Comparison of ENCODE assay signal across 9 cellular contexts in genomic region chr17:64781810-64782555, GRCh38.
A peak's percentile ranks its signal among the peaks of the same experiment; 100 is the strongest.
DNase-seq lines count a peak whose midpoint lies in the region; ATAC-seq and TF ChIP-seq lines count a peak whose summit lies in the region.
"Had no signal": no experiment of that assay in that cellular context is flagged by ENCODE, and none has a peak within 500 bp of the region (broad histone marks: within the 10 kb centered on the region; RNA-seq: fewer than 3 reads in every experiment).

No MANE protein-coding gene starts in this region.

- H3K9me3 ChIP-seq in gastroesophageal sphincter = no peaks in the 10 kb centered on the region
- H3K9me3 ChIP-seq: SJSA1 had no signal

- peaks cover 94% of the 10 kb centered on the region for H3K27me3 ChIP-seq in gastroesophageal sphincter
- H3K27me3 ChIP-seq: SJSA1 had no signal

- peaks cover 3% of the 10 kb centered on the region for H3K36me3 Mint-ChIP-seq in activated CD4-positive, alpha-beta memory T cell treated with anti-CD3 and anti-CD28 coated beads for 36 hours

- peaks cover 6% of the 10 kb centered on the region for H3K27me3 Mint-ChIP-seq in activated CD4-positive, alpha-beta memory T cell treated with anti-CD3 and anti-CD28 coated beads for 36 hours

- TF ChIP-seq POLR2A in gastroesophageal sphincter (IDR thresholded peaks at IDR 0.05) = no peak

- CTCF ChIA-PET in activated CD4-positive, alpha-beta memory T cell treated with anti-CD3 and anti-CD28 coated beads for 36 hours (lab: Charles Lee) = no interaction called here

- intact Hi-C loops in activated CD4-positive, alpha-beta memory T cell treated with anti-CD3 and anti-CD28 coated beads for 36 hours (cut with micrococcal nuclease) = no loop called here
- intact Hi-C loops in posterior vena cava (cut with DNase I) = no loop called here

- peaks cover 25% of the 10 kb centered on the region for H3K4me1 Mint-ChIP-seq in activated CD4-positive, alpha-beta memory T cell treated with anti-CD3 and anti-CD28 coated beads for 36 hours (ENCODE audit: low read depth)

- H3K27ac Mint-ChIP-seq in activated CD4-positive, alpha-beta memory T cell treated with anti-CD3 and anti-CD28 coated beads for 36 hours = no peak overlapping the region

- TF ChIP-seq CTCF in GM20000 (IDR thresholded peaks at IDR 0.05; ENCODE audit: extremely low read depth, missing control alignments) (no peak), gastroesophageal sphincter (IDR thresholded peaks at IDR 0.05) (no peak)

- H3K27ac ChIP-seq in gastroesophageal sphincter = peak overlapping the region in 3 of 4 donors; percentile 55 to 78 (median 58)
- H3K27ac ChIP-seq: SJSA1 had no signal

- H3K4me3 ChIP-seq in gastroesophageal sphincter = peak overlapping the region in 1 of 2 donors; percentile 53
- H3K4me3 ChIP-seq: SJSA1 had no signal

- H3K9me3 Mint-ChIP-seq in activated CD4-positive, alpha-beta memory T cell treated with anti-CD3 and anti-CD28 coated beads for 36 hours = no peaks in the 10 kb centered on the region

- H3K4me1 ChIP-seq in gastroesophageal sphincter = peaks cover 3 to 55% (median 50%) of the 10 kb centered on the region in 3 donors

- 100% methylated on average over 1 of the region's 17 CpGs; no CpG with 5 or more reads in 1 of the 2 donors for WGBS in gastroesophageal sphincter (ENCODE audit: low coverage in 1 of 2), 2 donors

- DNase-seq in GM20000 (ENCODE audit: low spot score) = peak; percentile 4
- DNase-seq in activated CD4-positive, alpha-beta memory T cell treated with anti-CD3 and anti-CD28 coated beads for 36 hours = no peak
- peak; percentile 74 for DNase-seq in posterior vena cava (ENCODE audit: low spot score)
- no peak for DNase-seq in stimulated activated naive CD4-positive, alpha-beta T cell treated with Interleukin-2 at 50 U/mL for 16 hours (lab: John Stamatoyannopoulos, UW)
- DNase-seq in amniotic stem cell (lab: John Stamatoyannopoulos, UW) = no peak

- POLR2A ChIA-PET in activated CD4-positive, alpha-beta memory T cell treated with anti-CD3 and anti-CD28 coated beads for 36 hours (lab: Charles Lee) = no interaction called here

- H3K4me3 Mint-ChIP-seq in activated CD4-positive, alpha-beta memory T cell treated with anti-CD3 and anti-CD28 coated beads for 36 hours = peak overlapping the region; percentile 50

- H3K36me3 ChIP-seq in gastroesophageal sphincter = peaks cover 0 to 47% of the 10 kb centered on the region in 2 donors

- no peak for ATAC-seq in gastroesophageal sphincter
- ATAC-seq in GM19328 (IDR thresholded peaks at IDR 0.05; ENCODE audit: unreplicated experiment) = no peak
- ATAC-seq in GM21526 (IDR thresholded peaks at IDR 0.05; ENCODE audit: low FRiP score, unreplicated experiment) = no peak

- TF ChIP-seq EP300 in gastroesophageal sphincter (IDR thresholded peaks at IDR 0.05) = no peak

Comparison
In these comparisons a context has a peak if more than half of its experiments do, and no peak if none do; other contexts are left out.
1. DNase-seq: peak in GM20000 (single experiment) and posterior vena cava (single experiment); none in activated CD4-positive, alpha-beta memory T cell treated with anti-CD3 and anti-CD28 coated beads for 36 hours (single experiment), stimulated activated naive CD4-positive, alpha-beta T cell treated with Interleukin-2 at 50 U/mL for 16 hours (single experiment) and amniotic stem cell (single experiment).